Comparison of ENCODE assay signal across 8 cellular contexts in the genomic region with DNA sequence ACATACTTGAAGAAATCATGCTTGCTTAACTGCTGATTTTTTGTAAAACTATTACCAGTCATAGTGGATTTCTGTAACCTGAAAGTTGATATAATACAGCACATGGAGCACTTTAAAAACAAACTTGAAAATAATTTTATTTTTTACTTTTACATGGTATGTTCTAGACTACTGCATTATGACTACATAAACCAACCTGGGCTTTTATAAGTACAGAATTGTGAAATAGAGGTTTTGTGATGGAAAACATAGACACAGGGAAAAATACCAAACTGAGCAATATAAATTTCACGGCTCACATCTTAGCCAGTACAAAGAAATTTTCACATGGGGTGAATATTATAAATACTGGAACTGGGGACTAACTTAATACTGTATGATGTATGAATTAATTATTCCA.
"Had no signal": no experiment of that assay in that cellular context is flagged by ENCODE, and none has a peak within 500 bp of the region (broad histone marks: within the 10 kb centered on the region; RNA-seq: fewer than 3 reads in every experiment).

No MANE protein-coding gene starts in this region.

- H3K9me3 ChIP-seq: HAP-1 had no signal

- H3K4me1 ChIP-seq: HAP-1 had no signal

- H3K4me3 ChIP-seq: GM23248, HAP-1 had no signal

- H3K9ac ChIP-seq: GM23248 had no signal

- DNase-seq: GM23248, GOT3, H7, HFFc6, IMR-90 had no signal

- FAIRE-seq: HTR-8/SVneo had no signal

- H3K36me3 ChIP-seq: HAP-1 had no signal

- H3K27ac ChIP-seq: GM23248 had no signal

- ATAC-seq: HCT116 had no signal
